In genomic region chr22:19648419-19648929, GRCh38 we compare ENCODE assay signal across 1 cellular context.
A peak's percentile ranks its signal among the peaks of the same experiment; 100 is the strongest.
TF ChIP-seq lines count a peak whose summit lies in the region.

No MANE protein-coding gene starts in this region.

TF ChIP-seq in K562, 482 proteins besides CTCF, POLR2A, EP300 and RAD21 (continued from another document and continues in another):
- TF ChIP-seq, protein P1, sequence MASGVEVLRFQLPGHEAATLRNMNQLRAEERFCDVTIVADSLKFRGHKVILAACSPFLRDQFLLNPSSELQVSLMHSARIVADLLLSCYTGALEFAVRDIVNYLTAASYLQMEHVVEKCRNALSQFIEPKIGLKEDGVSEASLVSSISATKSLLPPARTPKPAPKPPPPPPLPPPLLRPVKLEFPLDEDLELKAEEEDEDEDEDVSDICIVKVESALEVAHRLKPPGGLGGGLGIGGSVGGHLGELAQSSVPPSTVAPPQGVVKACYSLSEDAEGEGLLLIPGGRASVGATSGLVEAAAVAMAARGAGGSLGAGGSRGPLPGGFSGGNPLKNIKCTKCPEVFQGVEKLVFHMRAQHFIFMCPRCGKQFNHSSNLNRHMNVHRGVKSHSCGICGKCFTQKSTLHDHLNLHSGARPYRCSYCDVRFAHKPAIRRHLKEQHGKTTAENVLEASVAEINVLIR (CRISPR knock-in tag; IDR thresholded peaks at IDR 0.05) = peak; percentile 46; the same call in 1 of the 2 replicates
- TF ChIP-seq, protein P2, sequence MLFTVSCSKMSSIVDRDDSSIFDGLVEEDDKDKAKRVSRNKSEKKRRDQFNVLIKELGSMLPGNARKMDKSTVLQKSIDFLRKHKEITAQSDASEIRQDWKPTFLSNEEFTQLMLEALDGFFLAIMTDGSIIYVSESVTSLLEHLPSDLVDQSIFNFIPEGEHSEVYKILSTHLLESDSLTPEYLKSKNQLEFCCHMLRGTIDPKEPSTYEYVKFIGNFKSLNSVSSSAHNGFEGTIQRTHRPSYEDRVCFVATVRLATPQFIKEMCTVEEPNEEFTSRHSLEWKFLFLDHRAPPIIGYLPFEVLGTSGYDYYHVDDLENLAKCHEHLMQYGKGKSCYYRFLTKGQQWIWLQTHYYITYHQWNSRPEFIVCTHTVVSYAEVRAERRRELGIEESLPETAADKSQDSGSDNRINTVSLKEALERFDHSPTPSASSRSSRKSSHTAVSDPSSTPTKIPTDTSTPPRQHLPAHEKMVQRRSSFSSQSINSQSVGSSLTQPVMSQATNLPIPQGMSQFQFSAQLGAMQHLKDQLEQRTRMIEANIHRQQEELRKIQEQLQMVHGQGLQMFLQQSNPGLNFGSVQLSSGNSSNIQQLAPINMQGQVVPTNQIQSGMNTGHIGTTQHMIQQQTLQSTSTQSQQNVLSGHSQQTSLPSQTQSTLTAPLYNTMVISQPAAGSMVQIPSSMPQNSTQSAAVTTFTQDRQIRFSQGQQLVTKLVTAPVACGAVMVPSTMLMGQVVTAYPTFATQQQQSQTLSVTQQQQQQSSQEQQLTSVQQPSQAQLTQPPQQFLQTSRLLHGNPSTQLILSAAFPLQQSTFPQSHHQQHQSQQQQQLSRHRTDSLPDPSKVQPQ (CRISPR knock-in tag; IDR thresholded peaks at IDR 0.05; ENCODE audit: borderline replicate concordance) = no peak
- TF ChIP-seq ESRRB (CRISPR knock-in tag; IDR thresholded peaks at IDR 0.05; ENCODE audit: borderline replicate concordance) = no peak
- peak; percentile 96 for TF ChIP-seq EHMT2 (IDR thresholded peaks at IDR 0.05)
- no peak for TF ChIP-seq ZSCAN29 (IDR thresholded peaks at IDR 0.05)
- no peak for TF ChIP-seq ZBTB8A (IDR thresholded peaks at IDR 0.05; ENCODE audit: partially characterized antibody)
- no peak for TF ChIP-seq ZNF311 (CRISPR knock-in tag; IDR thresholded peaks at IDR 0.05)
- TF ChIP-seq MITF (IDR thresholded peaks at IDR 0.05) = no peak
- TF ChIP-seq DACH1 (IDR thresholded peaks at IDR 0.05; ENCODE audit: partially characterized antibody) = peak; percentile 55
- TF ChIP-seq SMARCB1 (IDR thresholded peaks at IDR 0.05; ENCODE audit: insufficient read length, low read depth) = no peak
- TF ChIP-seq POLR2H (tag; IDR thresholded peaks at IDR 0.05; ENCODE audit: low read depth) = no peak
- TF ChIP-seq, protein P3, sequence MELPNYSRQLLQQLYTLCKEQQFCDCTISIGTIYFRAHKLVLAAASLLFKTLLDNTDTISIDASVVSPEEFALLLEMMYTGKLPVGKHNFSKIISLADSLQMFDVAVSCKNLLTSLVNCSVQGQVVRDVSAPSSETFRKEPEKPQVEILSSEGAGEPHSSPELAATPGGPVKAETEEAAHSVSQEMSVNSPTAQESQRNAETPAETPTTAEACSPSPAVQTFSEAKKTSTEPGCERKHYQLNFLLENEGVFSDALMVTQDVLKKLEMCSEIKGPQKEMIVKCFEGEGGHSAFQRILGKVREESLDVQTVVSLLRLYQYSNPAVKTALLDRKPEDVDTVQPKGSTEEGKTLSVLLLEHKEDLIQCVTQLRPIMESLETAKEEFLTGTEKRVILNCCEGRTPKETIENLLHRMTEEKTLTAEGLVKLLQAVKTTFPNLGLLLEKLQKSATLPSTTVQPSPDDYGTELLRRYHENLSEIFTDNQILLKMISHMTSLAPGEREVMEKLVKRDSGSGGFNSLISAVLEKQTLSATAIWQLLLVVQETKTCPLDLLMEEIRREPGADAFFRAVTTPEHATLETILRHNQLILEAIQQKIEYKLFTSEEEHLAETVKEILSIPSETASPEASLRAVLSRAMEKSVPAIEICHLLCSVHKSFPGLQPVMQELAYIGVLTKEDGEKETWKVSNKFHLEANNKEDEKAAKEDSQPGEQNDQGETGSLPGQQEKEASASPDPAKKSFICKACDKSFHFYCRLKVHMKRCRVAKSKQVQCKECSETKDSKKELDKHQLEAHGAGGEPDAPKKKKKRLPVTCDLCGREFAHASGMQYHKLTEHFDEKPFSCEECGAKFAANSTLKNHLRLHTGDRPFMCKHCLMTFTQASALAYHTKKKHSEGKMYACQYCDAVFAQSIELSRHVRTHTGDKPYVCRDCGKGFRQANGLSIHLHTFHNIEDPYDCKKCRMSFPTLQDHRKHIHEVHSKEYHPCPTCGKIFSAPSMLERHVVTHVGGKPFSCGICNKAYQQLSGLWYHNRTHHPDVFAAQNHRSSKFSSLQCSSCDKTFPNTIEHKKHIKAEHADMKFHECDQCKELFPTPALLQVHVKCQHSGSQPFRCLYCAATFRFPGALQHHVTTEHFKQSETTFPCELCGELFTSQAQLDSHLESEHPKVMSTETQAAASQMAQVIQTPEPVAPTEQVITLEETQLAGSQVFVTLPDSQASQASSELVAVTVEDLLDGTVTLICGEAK (IDR thresholded peaks at IDR 0.05) = peak; percentile 49
- TF ChIP-seq, protein P3 (CRISPR knock-in tag; IDR thresholded peaks at IDR 0.05) = no peak
- TF ChIP-seq, protein P4, sequence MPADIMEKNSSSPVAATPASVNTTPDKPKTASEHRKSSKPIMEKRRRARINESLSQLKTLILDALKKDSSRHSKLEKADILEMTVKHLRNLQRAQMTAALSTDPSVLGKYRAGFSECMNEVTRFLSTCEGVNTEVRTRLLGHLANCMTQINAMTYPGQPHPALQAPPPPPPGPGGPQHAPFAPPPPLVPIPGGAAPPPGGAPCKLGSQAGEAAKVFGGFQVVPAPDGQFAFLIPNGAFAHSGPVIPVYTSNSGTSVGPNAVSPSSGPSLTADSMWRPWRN (IDR thresholded peaks at IDR 0.05; ENCODE audit: low read depth) = no peak
- no peak for TF ChIP-seq ZNF449 (CRISPR knock-in tag; IDR thresholded peaks at IDR 0.05)
- TF ChIP-seq RAD51 (IDR thresholded peaks at IDR 0.05; ENCODE audit: borderline replicate concordance, low read depth) = 0 out of 2 replicates have a peak, but pooled peaks have one; percentile 26
- no peak for TF ChIP-seq TFAP4 (CRISPR knock-in tag; IDR thresholded peaks at IDR 0.05; ENCODE audit: borderline replicate concordance)
- no peak for TF ChIP-seq PCBP1 (IDR thresholded peaks at IDR 0.05; ENCODE audit: low read depth, low read length, poor library complexity, severe bottlenecking)
- no peak for TF ChIP-seq ZKSCAN3 (CRISPR knock-in tag; IDR thresholded peaks at IDR 0.05)
- TF ChIP-seq MXI1 (IDR thresholded peaks at IDR 0.05; ENCODE audit: low read depth, low read length) = peak; percentile 35; the same call in 1 of the 2 replicates
- no peak for TF ChIP-seq TSC22D4 (tag; IDR thresholded peaks at IDR 0.05)
- no peak for TF ChIP-seq ZBED1 (IDR thresholded peaks at IDR 0.05)
- no peak for TF ChIP-seq HDAC8 (tag; IDR thresholded peaks at IDR 0.05)
- no peak for TF ChIP-seq CTCFL (IDR thresholded peaks at IDR 0.05; ENCODE audit: borderline replicate concordance, insufficient read depth, low read depth, low read length, poor library complexity, severe bottlenecking)
- TF ChIP-seq TCF3 (CRISPR knock-in tag; IDR thresholded peaks at IDR 0.05) = no peak
- TF ChIP-seq GABPB1 (CRISPR knock-in tag; IDR thresholded peaks at IDR 0.05) = no peak
- TF ChIP-seq ZNF224 (CRISPR knock-in tag; IDR thresholded peaks at IDR 0.05) = no peak
- no peak for TF ChIP-seq YBX1 (IDR thresholded peaks at IDR 0.05)
- TF ChIP-seq ZNF282 (CRISPR knock-in tag; IDR thresholded peaks at IDR 0.05) = no peak
- TF ChIP-seq HNRNPH1 (optimal IDR thresholded peaks at IDR 0.05; ENCODE audit: low read depth, low read length) = no peak
- no peak for TF ChIP-seq ZNF212 (CRISPR knock-in tag; IDR thresholded peaks at IDR 0.05)
- TF ChIP-seq SNAPC5 (CRISPR knock-in tag; IDR thresholded peaks at IDR 0.05) = no peak
- no peak for TF ChIP-seq SFPQ (IDR thresholded peaks at IDR 0.05; ENCODE audit: low read depth, low read length)
- TF ChIP-seq ZNF316 (IDR thresholded peaks at IDR 0.05) = peak; percentile 53; the same call in 1 of the 2 replicates
- peak; percentile 89; the same call in 1 of the 2 replicates for TF ChIP-seq PHF21A (IDR thresholded peaks at IDR 0.05; ENCODE audit: borderline replicate concordance, low read depth)
- TF ChIP-seq ARID1B (IDR thresholded peaks at IDR 0.05) = peak; percentile 42
- TF ChIP-seq SMARCE1 (IDR thresholded peaks at IDR 0.05) = peak; percentile 57; the same call in 1 of the 2 replicates
- TF ChIP-seq COPS2 (conservative IDR thresholded peaks at IDR 0.05) = no peak
